Comparison of ENCODE assay signal across 11 cellular contexts in genomic region chr17:75853410-75853809, GRCh38. TPM values are rescaled to one million over a fixed set of nuclear protein-coding genes. Genes with fewer than 3 reads are reported as not detected.
A peak's percentile ranks its signal among the peaks of the same experiment; 100 is the strongest.
DNase-seq lines count a peak whose midpoint lies in the region; ATAC-seq and TF ChIP-seq lines count a peak whose summit lies in the region.
"Had no signal": no experiment of that assay in that cellular context is flagged by ENCODE, and none has a peak within 500 bp of the region (broad histone marks: within the 10 kb centered on the region; RNA-seq: fewer than 3 reads in every experiment).

No MANE protein-coding gene starts in this region.

- no peak for TF ChIP-seq CTCF in adrenal gland (IDR thresholded peaks at IDR 0.05)

- peaks cover 23% of the 10 kb centered on the region for H3K4me1 Mint-ChIP-seq in T-helper 2 cell treated with Interferon-gamma antibody and Interleukin-4, amounts not matched to agents 5 μg/mL and 100 μg/mL, for 36 hours (ENCODE audit: low read depth)
- H3K4me1 Mint-ChIP-seq in stimulated activated naive CD8-positive, alpha-beta T cell treated with anti-CD3 and anti-CD28 coated beads, Interleukin-15, amount 100 ng/mL, for 72 hours, result peaks cover 20% of the 10 kb centered on the region

- peak overlapping the region; percentile 31 for H3K27ac Mint-ChIP-seq in T-helper 2 cell treated with Interferon-gamma antibody and Interleukin-4, amounts not matched to agents 5 μg/mL and 100 μg/mL, for 36 hours
- H3K27ac Mint-ChIP-seq in stimulated activated naive CD8-positive, alpha-beta T cell treated with anti-CD3 and anti-CD28 coated beads, Interleukin-15, amount 100 ng/mL, for 72 hours, result peak overlapping the region in 1 of 2 donors; percentile 63

- H3K4me1 ChIP-seq in adrenal gland (replicated peaks in 1 of 2), result peaks cover 21 to 53% of the 10 kb centered on the region in 2 donors

- intact Hi-C loops in adrenal gland (cut with DNase I), result no loop called here

- no peaks in the 10 kb centered on the region for H3K27me3 Mint-ChIP-seq in T-helper 2 cell treated with Interferon-gamma antibody and Interleukin-4, amounts not matched to agents 5 μg/mL and 100 μg/mL, for 36 hours (ENCODE audit: low read depth)
- no peaks in the 10 kb centered on the region for H3K27me3 Mint-ChIP-seq in stimulated activated naive CD8-positive, alpha-beta T cell treated with anti-CD3 and anti-CD28 coated beads, Interleukin-15, amount 100 ng/mL, for 72 hours

- peaks cover 0 to 36% of the 10 kb centered on the region in 2 donors for H3K36me3 ChIP-seq in adrenal gland (replicated peaks in 1 of 2)

- WGBS in adrenal gland, 4 donors, result 51 to 61% (median 54%) methylated on average over 5 of the region's 5 CpGs

- peak overlapping the region in 1 of 4 donors; percentile 58 for H3K4me3 ChIP-seq in adrenal gland

- peak overlapping the region; percentile 55 to 99 (median 97) for H3K27ac ChIP-seq in adrenal gland

- no peak for DNase-seq in T-helper 2 cell treated with Interferon-gamma antibody and Interleukin-4, amounts not matched to agents 5 μg/mL and 100 μg/mL, for 36 hours (ENCODE audit: low spot score)
- DNase-seq in T-helper 2 cell, result no peak
- peak in 6 of 7 donors; percentile 73 to 81 (median 76) for DNase-seq in adrenal gland
- peak; percentile 19 for DNase-seq in kidney glomerular epithelial cell (lab: John Stamatoyannopoulos, UW)
- no peak for DNase-seq in stimulated activated naive CD8-positive, alpha-beta T cell treated with anti-CD3 and anti-CD28 coated beads, Interleukin-15, amount 100 ng/mL, for 72 hours
- no peak for DNase-seq in NOMO-1 (lab: John Stamatoyannopoulos, UW; ENCODE audit: unreplicated experiment in 2 of 2)
- no peak for DNase-seq in NCI-H1930 (lab: John Stamatoyannopoulos, UW)
- no peak for DNase-seq in activated effector memory CD4-positive, alpha-beta T cell treated with Interleukin-2 at 50 U/mL for 16 hours
- DNase-seq: NCI-H1436, occipital lobe, T1000 had no signal

- H3K9me3 Mint-ChIP-seq in T-helper 2 cell treated with Interferon-gamma antibody and Interleukin-4, amounts not matched to agents 5 μg/mL and 100 μg/mL, for 36 hours, result no peaks in the 10 kb centered on the region
- no peaks in the 10 kb centered on the region for H3K9me3 Mint-ChIP-seq in stimulated activated naive CD8-positive, alpha-beta T cell treated with anti-CD3 and anti-CD28 coated beads, Interleukin-15, amount 100 ng/mL, for 72 hours

- ATAC-seq in stimulated activated naive CD8-positive, alpha-beta T cell treated with anti-CD3 and anti-CD28 coated beads, Interleukin-15, amount 100 ng/mL, for 72 hours, result no peak

- no peaks in the 10 kb centered on the region for H3K9me3 ChIP-seq in adrenal gland (replicated peaks in 1 of 3)

- no peak overlapping the region for H3K4me3 Mint-ChIP-seq in T-helper 2 cell treated with Interferon-gamma antibody and Interleukin-4, amounts not matched to agents 5 μg/mL and 100 μg/mL, for 36 hours
- H3K4me3 Mint-ChIP-seq in stimulated activated naive CD8-positive, alpha-beta T cell treated with anti-CD3 and anti-CD28 coated beads, Interleukin-15, amount 100 ng/mL, for 72 hours, result peak overlapping the region; percentile 22 to 57

- H3K36me3 Mint-ChIP-seq in T-helper 2 cell treated with Interferon-gamma antibody and Interleukin-4, amounts not matched to agents 5 μg/mL and 100 μg/mL, for 36 hours (ENCODE audit: low read depth), result peaks cover 18% of the 10 kb centered on the region

- no peaks in the 10 kb centered on the region for H3K27me3 ChIP-seq in adrenal gland

- TF ChIP-seq POLR2A in adrenal gland (IDR thresholded peaks at IDR 0.05), result no peak

RNA-seq across cellular contexts. Expression of gene WBP2, which starts 1.7 kb away (rescaled TPM):
- total RNA-seq in adrenal gland, result 100 to 1,000 TPM; 131 to 292 (median 217) TPM
- polyA plus RNA-seq in adrenal gland, result 100 to 1,000 TPM; 205 to 258 (median 258) TPM

RNA-seq across cellular contexts. Expression of gene UNC13D, which starts 9.2 kb away (rescaled TPM):
- total RNA-seq in adrenal gland, result 10 to 100 TPM in 7 of 8 donors, 1 to 10 TPM in 1; 3.0 to 28.1 (median 13.8) TPM
- 10 to 100 TPM in 2 of 3 donors, 1 to 10 TPM in 1; 6.6 to 47.5 (median 21.5) TPM for polyA plus RNA-seq in adrenal gland

RNA-seq across cellular contexts. Expression of gene TRIM47, which starts 25.0 kb away (rescaled TPM):
- total RNA-seq in adrenal gland, result 10 to 100 TPM in 7 of 8 donors, 1 to 10 TPM in 1; 6.7 to 66.1 (median 24.5) TPM
- polyA plus RNA-seq in adrenal gland, result 10 to 100 TPM in 2 of 3 donors, 1 to 10 TPM in 1; 6.0 to 42.5 (median 36.5) TPM

RNA-seq across cellular contexts. Expression of gene TRIM65, which starts 43.3 kb away (rescaled TPM):
- total RNA-seq in adrenal gland, result 10 to 100 TPM in 7 of 8 donors, 1 to 10 TPM in 1; 7.4 to 46.9 (median 19.3) TPM
- 10 to 100 TPM in 1 of 3 donors, 1 to 10 TPM in 2; 4.1 to 16.7 (median 5.0) TPM for polyA plus RNA-seq in adrenal gland

RNA-seq across cellular contexts. Expression of gene MRPL38, which starts 51.3 kb away (rescaled TPM):
- 100 to 1,000 TPM in 4 of 8 donors, 10 to 100 TPM in 4; 36.7 to 153 (median 82.7) TPM for total RNA-seq in adrenal gland
- 100 to 1,000 TPM in 2 of 3 donors, 10 to 100 TPM in 1; 60.3 to 214 (median 187) TPM for polyA plus RNA-seq in adrenal gland

Comparison
In these comparisons a context has a peak if more than half of its experiments do, and no peak if none do; other contexts are left out.
1. DNase-seq: peak in adrenal gland (6 of 7) and kidney glomerular epithelial cell (single experiment); none in T-helper 2 cell treated with Interferon-gamma antibody and Interleukin-4, amounts not matched to agents 5 μg/mL and 100 μg/mL, for 36 hours (single experiment), T-helper 2 cell (0 of 5), stimulated activated naive CD8-positive, alpha-beta T cell treated with anti-CD3 and anti-CD28 coated beads, Interleukin-15, amount 100 ng/mL, for 72 hours (0 of 2), NOMO-1 (0 of 2), NCI-H1930 (0 of 2) and activated effector memory CD4-positive, alpha-beta T cell treated with Interleukin-2 at 50 U/mL for 16 hours (single experiment).